ENCODE assay signal across 31 cellular contexts in the genomic region with DNA sequence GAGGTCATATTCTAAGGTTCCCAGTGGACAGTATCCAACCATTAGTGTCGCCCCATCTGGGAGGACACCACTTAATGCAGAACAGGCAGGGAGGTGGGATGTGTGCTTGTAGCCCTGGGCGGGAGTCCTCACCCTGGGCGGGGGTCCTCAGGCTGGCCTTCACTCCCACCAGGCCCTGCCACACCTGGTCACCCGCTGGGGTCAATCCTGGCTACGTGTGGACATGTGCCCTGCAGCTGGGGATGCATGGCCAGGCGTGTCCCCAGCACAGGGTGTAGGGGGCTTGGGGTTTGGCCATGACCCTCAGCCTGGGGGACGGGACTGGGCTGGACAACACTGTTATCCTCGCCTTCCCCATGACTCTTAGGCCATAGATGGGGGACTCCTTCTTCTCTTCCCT. TPM values are rescaled to one million over a fixed set of nuclear protein-coding genes. Genes with fewer than 3 reads are reported as not detected.
DNase-seq lines count a peak whose midpoint lies in the region; ATAC-seq, FAIRE-seq and TF ChIP-seq lines count a peak whose summit lies in the region.
"Had no signal": no experiment of that assay in that cellular context is flagged by ENCODE, and none has a peak within 500 bp of the region (broad histone marks: within the 10 kb centered on the region; RNA-seq: fewer than 3 reads in every experiment).

No MANE protein-coding gene starts in this region.

- H2AFZ ChIP-seq in Karpas-422 (ENCODE audit: low read length) (no peak overlapping the region), OCI-LY7 (ENCODE audit: low read length) (no peak overlapping the region)

- H4K20me1 ChIP-seq in Karpas-422 (ENCODE audit: insufficient read depth, low read depth, low read length) (0 out of 2 replicates have a peak, but pooled peaks cover 4% of the 10 kb centered on the region), OCI-LY7 (ENCODE audit: insufficient read depth, low read length) (no peaks in the 10 kb centered on the region)
- H4K20me1 ChIP-seq: BLaER1 had no signal

- CTCF ChIA-PET in OCI-LY7 (lab: Charles Lee; ENCODE audit: unreplicated experiment), result interaction anchor here (0.8 kb wide), 1 partner anchor 123 kb away, joined by 3 read pairs; no protein-coding TSS in a partner anchor

- POLR2A ChIA-PET in OCI-LY7 (lab: Charles Lee), result no interaction called here

- ATAC-seq in Right ventricle myocardium superior (ENCODE audit: poor library complexity), result no peak
- ATAC-seq: GM12878 had no signal

- H3K4me2 ChIP-seq in Karpas-422 (ENCODE audit: low read depth, low read length, poor library complexity, severe bottlenecking) (peak overlapping the region; percentile 60), OCI-LY7 (ENCODE audit: low read length) (no peak overlapping the region)
- H3K4me2 ChIP-seq: BLaER1 had no signal

- H3K27ac ChIP-seq in right atrium auricular region (no peak overlapping the region), Karpas-422 (ENCODE audit: low read length) (peak overlapping the region; percentile 45; the same call in 1 of the 2 replicates), kidney (ENCODE audit: low read depth in 2 of 2, low read length in 2 of 2) (no peak overlapping the region), OCI-LY7 (ENCODE audit: low read depth, low read length, poor library complexity, severe bottlenecking) (no peak overlapping the region)
- H3K27ac ChIP-seq: BLaER1 had no signal

- DNase-seq in Right ventricle myocardium superior, result peak; percentile 35
- DNase-seq in right atrium auricular region (ENCODE audit: low spot score), result no peak
- DNase-seq in Karpas-422, result no peak
- DNase-seq in kidney, result peak; percentile 71
- DNase-seq in OCI-LY7 (ENCODE audit: low spot score), result no peak
- DNase-seq in dermis blood vessel endothelial cell, result no peak
- DNase-seq: 8988T; ACHN; BE2C; C1 segment of cervical spinal cord; CD4-positive, alpha-beta memory T cell; CD4-positive, CD25-positive, alpha-beta regulatory T cell; CD8-positive, alpha-beta memory T cell; COR-L47; DMS 273 treated with DMSO at 0.1 percent for 48 hours; DMS153; DMS53; DMS79; DND-41; EL; GDM1 had no signal

- H3K79me2 ChIP-seq in Karpas-422 (ENCODE audit: low read length) (no peaks in the 10 kb centered on the region), OCI-LY7 (ENCODE audit: insufficient read depth, low read depth, low read length) (no peaks in the 10 kb centered on the region)

- H3K9ac ChIP-seq in Karpas-422 (ENCODE audit: low read length), result peak overlapping the region; percentile 52; the same call in 1 of the 2 replicates
- H3K9ac ChIP-seq in kidney (ENCODE audit: low read length in 2 of 2), result no peak overlapping the region
- H3K9ac ChIP-seq: BLaER1 had no signal

- no peak overlapping the region for H3K4me3 ChIP-seq in right atrium auricular region
- H3K4me3 ChIP-seq in Karpas-422 (ENCODE audit: low read length), result peak overlapping the region; percentile 43; the same call in 1 of the 2 replicates
- H3K4me3 ChIP-seq in kidney (ENCODE audit: low read length in 2 of 2), result no peak overlapping the region
- H3K4me3 ChIP-seq in OCI-LY7 (ENCODE audit: low read depth, low read length, poor library complexity, severe bottlenecking), result no peak overlapping the region
- H3K4me3 ChIP-seq: BLaER1, GM12878 had no signal

- intact Hi-C loops in Right ventricle myocardium superior (cut with DNase I), result no loop called here
- intact Hi-C loops in kidney (cut with DNase I), result loop anchor here (5.0 to 10.0 kb wide), 2 partner anchors 107 to 459 kb away; a partner anchor contains a TSS
- intact Hi-C loops in OCI-LY7 (cut with micrococcal nuclease; ENCODE audit: unreplicated experiment), result no loop called here

- TF ChIP-seq CTCF in right atrium auricular region (IDR thresholded peaks at IDR 0.05) (no peak), kidney (IDR thresholded peaks at IDR 0.05; ENCODE audit: borderline replicate concordance, extremely low read depth, insufficient read depth) (no peak), OCI-LY7 (conservative IDR thresholded peaks at IDR 0.05; ENCODE audit: low read length) (no peak)

- no peak for FAIRE-seq in kidney (lab: Jason Lieb, UNC)
- FAIRE-seq: A204.1, GM12878, GM12892, GM18507 had no signal

- H3K9me3 ChIP-seq in right atrium auricular region, result no peaks in the 10 kb centered on the region
- no peaks in the 10 kb centered on the region; the same call in 1 of the 2 replicates for H3K9me3 ChIP-seq in Karpas-422 (ENCODE audit: low read length)
- H3K9me3 ChIP-seq in kidney (ENCODE audit: control insufficient read depth in 1 of 2, low read length in 2 of 2), result no peaks in the 10 kb centered on the region
- no peaks in the 10 kb centered on the region for H3K9me3 ChIP-seq in OCI-LY7 (ENCODE audit: low read length)
- H3K9me3 ChIP-seq: BE2C, BLaER1 had no signal

- H3K27me3 ChIP-seq in right atrium auricular region (no peaks in the 10 kb centered on the region), Karpas-422 (ENCODE audit: low read length) (no peaks in the 10 kb centered on the region)
- H3K27me3 ChIP-seq: BE2C had no signal

- BruUV-seq in OCI-LY7 (replicated peaks; lab: Mats Ljungman, UMichigan), result no TSS peak

- no peaks in the 10 kb centered on the region for H3K36me3 ChIP-seq in right atrium auricular region
- no peaks in the 10 kb centered on the region for H3K36me3 ChIP-seq in Karpas-422 (ENCODE audit: insufficient read depth, low read length)
- no peaks in the 10 kb centered on the region for H3K36me3 ChIP-seq in kidney (ENCODE audit: control insufficient read depth in 1 of 2, insufficient read depth in 2 of 2, low read length in 2 of 2)
- H3K36me3 ChIP-seq in OCI-LY7 (ENCODE audit: insufficient read depth, low read length), result no peaks in the 10 kb centered on the region
- H3K36me3 ChIP-seq: BE2C, BLaER1 had no signal

- H3K9me2 ChIP-seq in Karpas-422 (replicated peaks; ENCODE audit: insufficient read depth, low read length) (no peaks in the 10 kb centered on the region), OCI-LY7 (ENCODE audit: insufficient read depth, low read length) (no peaks in the 10 kb centered on the region)

- H3K4me1 ChIP-seq in right atrium auricular region, result peaks cover 0 to 5% of the 10 kb centered on the region in 2 donors
- peaks cover 32% of the 10 kb centered on the region for H3K4me1 ChIP-seq in Karpas-422 (ENCODE audit: low read length)
- H3K4me1 ChIP-seq in kidney (ENCODE audit: control insufficient read depth in 1 of 2, insufficient read depth in 1 of 2, low read depth in 1 of 2, low read length in 2 of 2), result no peaks in the 10 kb centered on the region
- H3K4me1 ChIP-seq in OCI-LY7 (ENCODE audit: insufficient read depth, low read length, poor library complexity, severe bottlenecking), result no peaks in the 10 kb centered on the region
- H3K4me1 ChIP-seq: BE2C had no signal

RNA-seq across cellular contexts. Expression of a gene that starts 18.8 kb away (rescaled TPM):
- not detected for total RNA-seq in Right ventricle myocardium superior
- total RNA-seq in right atrium auricular region, result not detected
- not detected in 2 replicates for total RNA-seq in Karpas-422 (2014; rRNA removed; shearing (Covaris generic); ENCODE audit: low replicate concordance)
- 0.25 TPM for total RNA-seq in kidney
- polyA plus RNA-seq in kidney (ENCODE audit: insufficient read depth, low read depth, low replicate concordance), result 0.69 TPM
- not detected in 2 replicates for total RNA-seq in OCI-LY7 (2014; rRNA removed; shearing (Covaris generic))
- total RNA-seq in OCI-LY7 (2022), result not detected in 2 replicates
- total RNA-seq in dermis blood vessel endothelial cell, result not detected in 2 replicates
- total RNA-seq: A673; CD8-positive, alpha-beta memory T cell; G401; GM12878 had no signal
- polyA plus RNA-seq: AG04450; CD14-positive monocyte; CD4-positive, alpha-beta memory T cell; CD4-positive, CD25-positive, alpha-beta regulatory T cell; CD8-positive, alpha-beta memory T cell; GM12878 had no signal

RNA-seq across cellular contexts. Expression of a gene that starts 19.3 kb away (rescaled TPM):
- total RNA-seq in Right ventricle myocardium superior (33.4 TPM), right atrium auricular region (10 to 100 TPM; 12.7 to 25.1 TPM), kidney (45.5 TPM), OCI-LY7 (2022) (1.3 and 1.8 TPM in 2 replicates), dermis blood vessel endothelial cell (0.34 TPM in 1 of 2 replicates, not detected in the other)
- not detected in 2 replicates for total RNA-seq in Karpas-422 (2014; rRNA removed; shearing (Covaris generic); ENCODE audit: low replicate concordance)
- 49.4 TPM for polyA plus RNA-seq in kidney (ENCODE audit: insufficient read depth, low read depth, low replicate concordance)
- total RNA-seq in OCI-LY7 (2014; rRNA removed; shearing (Covaris generic)), result 0.22 and 0.72 TPM in 2 replicates
- total RNA-seq: A673, Daoy had no signal
- polyA plus RNA-seq: AG04450 had no signal

RNA-seq across cellular contexts. Expression of a gene that starts 25.0 kb away (rescaled TPM):
- 36.2 TPM for total RNA-seq in Right ventricle myocardium superior
- total RNA-seq in right atrium auricular region, result 10 to 100 TPM; 26.7 to 40.3 TPM
- 25.3 and 47.5 TPM in 2 replicates for total RNA-seq in Karpas-422 (2014; rRNA removed; shearing (Covaris generic); ENCODE audit: low replicate concordance)
- 42.3 TPM for total RNA-seq in kidney
- 51.4 TPM for polyA plus RNA-seq in kidney (ENCODE audit: insufficient read depth, low read depth, low replicate concordance)
- total RNA-seq in OCI-LY7 (2014; rRNA removed; shearing (Covaris generic)), result 40.4 and 43.5 TPM in 2 replicates
- total RNA-seq in OCI-LY7 (2022), result 41.3 and 50.9 TPM in 2 replicates
- total RNA-seq in dermis blood vessel endothelial cell, result 56.6 and 87.6 TPM in 2 replicates

RNA-seq across cellular contexts. Expression of a gene that starts 48.4 kb away (rescaled TPM):
- total RNA-seq in Right ventricle myocardium superior, result 457 TPM
- 100 to 1,000 TPM; 433 to 528 TPM for total RNA-seq in right atrium auricular region
- 356 and 467 TPM in 2 replicates for total RNA-seq in Karpas-422 (2014; rRNA removed; shearing (Covaris generic); ENCODE audit: low replicate concordance)
- total RNA-seq in kidney, result 950 TPM
- 827 TPM for polyA plus RNA-seq in kidney (ENCODE audit: insufficient read depth, low read depth, low replicate concordance)
- total RNA-seq in OCI-LY7 (2014; rRNA removed; shearing (Covaris generic)), result 233 and 290 TPM in 2 replicates
- total RNA-seq in OCI-LY7 (2022), result 343 and 404 TPM in 2 replicates
- total RNA-seq in dermis blood vessel endothelial cell, result 248 and 294 TPM in 2 replicates

Comparison
In these comparisons a context has a peak if more than half of its experiments do, and no peak if none do; other contexts are left out.
1. DNase-seq: peak in Right ventricle myocardium superior (single experiment) and kidney (single experiment); none in right atrium auricular region (single experiment), Karpas-422 (single experiment), OCI-LY7 (single experiment) and dermis blood vessel endothelial cell (single experiment).
2. RNA of a gene that starts 19.3 kb away (total RNA-seq): 45.5 TPM in kidney (single experiment), 33.4 TPM in Right ventricle myocardium superior (single experiment) and 12.7 to 25.1 TPM in right atrium auricular region; 0.22 to 1.8 TPM in OCI-LY7, 0.34 TPM in dermis blood vessel endothelial cell and not detected in Karpas-422; every median in the first group is over 4 times any median in the second.